Comparison of ENCODE assay signal across 8 cellular contexts in genomic region chr10:5975641-5976473, GRCh38. TPM values are rescaled to one million over a fixed set of nuclear protein-coding genes. Genes with fewer than 3 reads are reported as not detected.
DNase-seq lines count a peak whose midpoint lies in the region; ATAC-seq and TF ChIP-seq lines count a peak whose summit lies in the region.

No MANE protein-coding gene starts in this region.

- peak overlapping the region; percentile 95 for H3K9ac ChIP-seq in KMS-11

- no peak overlapping the region for H3K4me3 ChIP-seq in KMS-11 (IDR thresholded peaks at IDR 0.05; ENCODE audit: insufficient read depth, low read depth, low read length)
- H3K4me3 ChIP-seq in fibroblast of villous mesenchyme (ENCODE audit: low read depth, low read length), result peak overlapping the region; percentile 91
- H3K4me3 ChIP-seq in WERI-Rb-1 (ENCODE audit: low read depth, low read length), result no peak overlapping the region

- peaks cover 37% of the 10 kb centered on the region for H3K36me3 Mint-ChIP-seq in Calu3 (ENCODE audit: insufficient read depth, unreplicated experiment)

- no peaks in the 10 kb centered on the region for H3K9me3 Mint-ChIP-seq in Calu3 (ENCODE audit: low read depth, unreplicated experiment)

- no peaks in the 10 kb centered on the region for H4K20me1 ChIP-seq in KMS-11 (ENCODE audit: insufficient read depth)

- no peaks in the 10 kb centered on the region for H3K9me3 ChIP-seq in WERI-Rb-1 (ENCODE audit: severe bottlenecking)

- peak overlapping the region; percentile 92 for H2AFZ ChIP-seq in KMS-11 (ENCODE audit: low read depth)

- peak overlapping the region; percentile 84 for H3K4me3 Mint-ChIP-seq in Calu3 (ENCODE audit: low read depth, unreplicated experiment)

- peak overlapping the region; percentile 93 for H3K4me2 ChIP-seq in KMS-11

- H3K27me3 Mint-ChIP-seq in Calu3 (ENCODE audit: unreplicated experiment), result no peaks in the 10 kb centered on the region

- no peaks in the 10 kb centered on the region for H3K36me3 ChIP-seq in KMS-11 (ENCODE audit: insufficient read depth)
- H3K36me3 ChIP-seq in WERI-Rb-1, result no peaks in the 10 kb centered on the region

- peak; percentile 58 for ATAC-seq in GM21528 (IDR thresholded peaks at IDR 0.05; ENCODE audit: low FRiP score, unreplicated experiment)
- ATAC-seq in sciatic nerve, result peak; percentile 82

- H3K27ac ChIP-seq in KMS-11 (peak overlapping the region; percentile 92), WERI-Rb-1 (no peak overlapping the region)

- intact Hi-C loops in Calu3 (cut with micrococcal nuclease; ENCODE audit: unreplicated experiment) (loop anchor here (5.0 to 10.0 kb wide), 3 partner anchors 164 to 429 kb away; partner anchors contain the start of gene GDI2), sciatic nerve (cut with DNase I) (no loop called here)

- H3K4me1 Mint-ChIP-seq in Calu3 (ENCODE audit: low read depth, unreplicated experiment), result peaks cover 31% of the 10 kb centered on the region

- no peak for DNase-seq in Calu3
- DNase-seq in activated CD8-positive, alpha-beta memory T cell treated with anti-CD3 and anti-CD28 coated beads, Interleukin-2, amount 50 U/mL, for 4 hours, result peak; percentile 50
- DNase-seq in fibroblast of villous mesenchyme (ENCODE audit: low read depth), result peak; percentile 61
- no peak for DNase-seq in sciatic nerve (ENCODE audit: low spot score)
- DNase-seq in DMS79 (lab: John Stamatoyannopoulos, UW), result no peak
- DNase-seq in WERI-Rb-1, result no peak

- H3K79me2 ChIP-seq in KMS-11 (ENCODE audit: insufficient read depth, low read depth), result peaks cover 53% of the 10 kb centered on the region

- BruUV-seq in Calu3 (replicated peaks; lab: Mats Ljungman, UMichigan), result no TSS peak

- peak overlapping the region; percentile 79 for H3K27ac Mint-ChIP-seq in Calu3 (ENCODE audit: unreplicated experiment)

- TF ChIP-seq CTCF in Calu3 (IDR thresholded peaks at IDR 0.05; ENCODE audit: unreplicated experiment) (no peak), KMS-11 (conservative IDR thresholded peaks at IDR 0.05; ENCODE audit: low read depth, low read length) (no peak), fibroblast of villous mesenchyme (IDR thresholded peaks at IDR 0.05; ENCODE audit: insufficient read depth, low read depth, low read length) (no peak), WERI-Rb-1 (IDR thresholded peaks at IDR 0.05; ENCODE audit: low read depth, low read length) (no peak)

- no peaks in the 10 kb centered on the region for H3K27me3 ChIP-seq in KMS-11 (ENCODE audit: insufficient read depth, low read depth)
- H3K27me3 ChIP-seq in WERI-Rb-1 (ENCODE audit: insufficient read depth, low read depth, severe bottlenecking), result peaks cover 23% of the 10 kb centered on the region

- peaks cover 37% of the 10 kb centered on the region for H3K4me1 ChIP-seq in KMS-11 (ENCODE audit: low read depth, poor library complexity, severe bottlenecking)

- CTCF ChIA-PET in Calu3 (lab: Charles Lee), result interaction anchor here (0.7 to 2.5 kb wide), 4 partner anchors 24 to 1241 kb away, joined by 4 to 9 read pairs (median 4); no protein-coding TSS in a partner anchor

RNA-seq across cellular contexts. Expression of gene IL15RA, which starts 1.5 kb away (rescaled TPM):
- total RNA-seq in Calu3 (2022) (28.6 and 42.4 TPM in 2 replicates), fibroblast of villous mesenchyme (2.6 and 3.0 TPM in 2 replicates), sciatic nerve (9.6 TPM)

Comparison
In these comparisons a context has a peak if more than half of its experiments do, and no peak if none do; other contexts are left out.
1. DNase-seq: peak in activated CD8-positive, alpha-beta memory T cell treated with anti-CD3 and anti-CD28 coated beads, Interleukin-2, amount 50 U/mL, for 4 hours (single experiment) and fibroblast of villous mesenchyme (single experiment); none in Calu3 (single experiment), sciatic nerve (single experiment), DMS79 (single experiment) and WERI-Rb-1 (single experiment).